Comparison of ENCODE assay signal across 18 cellular contexts in genomic region chr2:208939852-208940251, GRCh38.
DNase-seq lines count a peak whose midpoint lies in the region; ATAC-seq, FAIRE-seq and TF ChIP-seq lines count a peak whose summit lies in the region.
"Had no signal": no experiment of that assay in that cellular context is flagged by ENCODE, and none has a peak within 500 bp of the region (broad histone marks: within the 10 kb centered on the region; RNA-seq: fewer than 3 reads in every experiment).

No MANE protein-coding gene starts in this region.

- in situ Hi-C loops in KBM-7 (cut with MboI; ENCODE audit: low pct_unique_long_range_greater_than_20kb, low sequenced_read_pairs), result no loop called here

- DNase-seq in NCI-H226 (peak; percentile 22), astrocyte of the hippocampus (ENCODE audit: low read depth, low spot score) (peak; percentile 0), hepatocyte (ENCODE audit: low spot score) (peak; percentile 36), urothelium cell line (ENCODE audit: low spot score) (peak; percentile 18), occipital lobe (lab: John Stamatoyannopoulos, UW) (no peak), KBM-7 (no peak)
- DNase-seq: BE2C, DMS79, NCI-H1105, NCI-H146, NCI-H2029 treated with DMSO at 0.1 percent for 48 hours, NCI-H2171, NCI-H524 treated with DMSO at 0.1 percent for 48 hours, NCI-H82, Right ventricle myocardium superior had no signal

- no peaks in the 10 kb centered on the region for H3K79me2 ChIP-seq in hepatocyte

- H3K4me3 ChIP-seq in hepatocyte, result no peak overlapping the region
- H3K4me3 ChIP-seq: A549 had no signal

- no peaks in the 10 kb centered on the region for H4K20me1 ChIP-seq in hepatocyte (ENCODE audit: insufficient read depth, poor library complexity, severe bottlenecking)

- no peak for TF ChIP-seq CTCF in hepatocyte (IDR thresholded peaks at IDR 0.05; ENCODE audit: poor library complexity)

- no peak overlapping the region for H3K4me2 ChIP-seq in hepatocyte
- H3K4me2 ChIP-seq: A549 had no signal

- 76% methylated on average over 1 of the region's 1 CpG for WGBS in hepatocyte (ENCODE audit: low lambda C conversion rate, missing lambda C conversion rate)

- ATAC-seq in GM18511 (IDR thresholded peaks at IDR 0.05; ENCODE audit: unreplicated experiment), result no peak
- ATAC-seq: A549 had no signal

- no peaks in the 10 kb centered on the region for H3K4me1 ChIP-seq in hepatocyte (ENCODE audit: insufficient read depth)
- H3K4me1 ChIP-seq: A549, BE2C had no signal

- no peaks in the 10 kb centered on the region for H3K9me2 ChIP-seq in hepatocyte (replicated peaks; ENCODE audit: insufficient read depth)

- no peaks in the 10 kb centered on the region for H3K27me3 ChIP-seq in hepatocyte
- H3K27me3 ChIP-seq: BE2C had no signal

- no peak overlapping the region for H2AFZ ChIP-seq in hepatocyte

- H3K9me3 ChIP-seq in hepatocyte (ENCODE audit: low read depth), result no peaks in the 10 kb centered on the region
- H3K9me3 ChIP-seq: A549, BE2C had no signal

- no peak for FAIRE-seq in urothelium cell line (lab: Jason Lieb, UNC)
- FAIRE-seq: A549, HTR-8/SVneo had no signal

- H3K36me3 ChIP-seq in hepatocyte (replicated peaks; ENCODE audit: insufficient read depth, low read depth), result no peaks in the 10 kb centered on the region
- H3K36me3 ChIP-seq: BE2C had no signal

- peak overlapping the region; percentile 59 for H3K27ac ChIP-seq in hepatocyte
- H3K27ac ChIP-seq: A549 had no signal

Comparison
In these comparisons a context has a peak if more than half of its experiments do, and no peak if none do; other contexts are left out.
1. DNase-seq: peak in NCI-H226 (single experiment), astrocyte of the hippocampus (single experiment), hepatocyte (single experiment) and urothelium cell line (single experiment); none in occipital lobe (single experiment) and KBM-7 (single experiment).